Comparison of ENCODE assay signal across 16 cellular contexts in the genomic region with DNA sequence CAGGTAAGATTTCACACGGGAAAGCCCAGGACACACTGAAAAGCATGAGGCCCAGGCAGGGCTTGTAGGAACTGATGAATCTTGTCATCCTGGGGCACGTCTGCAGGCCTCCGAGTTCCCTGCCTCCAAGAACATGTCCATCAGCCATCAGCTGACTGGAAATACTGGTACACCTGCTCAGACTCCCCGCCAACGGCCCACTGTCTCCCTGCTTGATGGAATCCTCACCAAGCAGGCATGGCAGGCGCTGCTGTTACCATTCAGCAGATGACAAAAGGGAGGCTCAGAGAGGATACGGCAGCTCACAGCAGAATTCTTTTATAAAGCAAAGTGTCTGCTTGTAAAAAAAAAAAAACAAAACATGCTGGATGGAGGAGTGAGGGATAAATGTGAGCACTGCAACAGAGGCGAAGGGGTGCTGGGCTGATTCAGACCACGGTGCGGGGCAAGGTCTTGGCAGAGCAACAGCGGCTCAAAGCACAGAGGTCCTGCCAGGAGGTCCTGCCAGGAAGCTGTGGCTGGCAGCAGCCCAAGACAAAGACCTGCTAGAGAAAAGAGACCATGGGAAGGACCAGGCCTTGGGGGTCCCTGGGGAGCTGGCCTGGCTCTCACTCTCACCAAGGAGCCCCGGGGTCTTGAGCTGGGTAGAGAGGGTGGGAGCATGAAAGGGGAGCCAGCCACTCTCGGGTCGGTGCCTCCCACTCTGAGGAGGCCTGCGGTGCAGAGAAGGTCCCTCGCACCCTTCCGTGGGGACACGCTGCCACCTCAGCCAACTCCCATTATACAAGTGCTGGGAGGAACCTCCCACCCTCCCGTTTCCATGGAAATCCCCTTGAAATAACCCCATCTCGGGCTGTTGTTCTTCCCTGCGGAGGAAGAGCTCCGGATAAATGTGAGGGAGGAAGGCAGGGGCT. TPM values are rescaled to one million over a fixed set of nuclear protein-coding genes. Genes with fewer than 3 reads are reported as not detected.
DNase-seq lines count a peak whose midpoint lies in the region; ATAC-seq and TF ChIP-seq lines count a peak whose summit lies in the region.
"Had no signal": no experiment of that assay in that cellular context is flagged by ENCODE, and none has a peak within 500 bp of the region (broad histone marks: within the 10 kb centered on the region; RNA-seq: fewer than 3 reads in every experiment).

No MANE protein-coding gene starts in this region.

- H3K9me3 ChIP-seq in Peyer's patch: no peaks in the 10 kb centered on the region
- H3K9me3 ChIP-seq: MG63, pancreas, SK-N-SH had no signal

- H3K36me3 ChIP-seq in Peyer's patch: no peaks in the 10 kb centered on the region
- H3K36me3 ChIP-seq: MG63, pancreas, WERI-Rb-1 had no signal

- no peaks in the 10 kb centered on the region for H3K27me3 ChIP-seq in Peyer's patch
- H3K27me3 ChIP-seq: MG63 had no signal

- H3K4me1 Mint-ChIP-seq in activated CD8-positive, alpha-beta T cell treated with anti-CD3 and anti-CD28 coated beads, Interleukin-2, amount 10 ng/mL, durations not matched to agents 7 days and 5 days (ENCODE audit: low read depth): peaks cover 4% of the 10 kb centered on the region

- H3K4me3 Mint-ChIP-seq in activated CD8-positive, alpha-beta T cell treated with anti-CD3 and anti-CD28 coated beads, Interleukin-2, amount 10 ng/mL, durations not matched to agents 7 days and 5 days: no peak overlapping the region
- H3K4me3 Mint-ChIP-seq: activated CD8-positive, alpha-beta memory T cell treated with anti-CD3 and anti-CD28 coated beads, Interleukin-2, amount 10 ng/mL, durations not matched to agents 7 days and 5 days had no signal

- DNase-seq in C1 segment of cervical spinal cord (lab: John Stamatoyannopoulos, UW) (peak in 9 of 14 donors; percentile 27 to 64 (median 49)), Peyer's patch (peak in 2 of 3 donors; percentile 33 to 37), head of caudate nucleus (peak; percentile 50 to 93 (median 73)), nucleus accumbens (lab: John Stamatoyannopoulos, UW) (peak in 47 of 56 donors; percentile 16 to 87 (median 67)), SW480 (ENCODE audit: low spot score) (no peak)
- no peak for DNase-seq in activated CD8-positive, alpha-beta T cell treated with anti-CD3 and anti-CD28 coated beads, Interleukin-2, amount 10 ng/mL, durations not matched to agents 7 days and 5 days
- DNase-seq: activated CD8-positive, alpha-beta memory T cell treated with anti-CD3 and anti-CD28 coated beads, Interleukin-2, amount 10 ng/mL, durations not matched to agents 7 days and 5 days; mammary epithelial cell; MG63; NCI-H2171 treated with DMSO at 0.1 percent for 48 hours; SK-N-SH; WERI-Rb-1 had no signal

- no peak overlapping the region for H3K27ac ChIP-seq in Peyer's patch
- H3K27ac ChIP-seq: pancreas, WERI-Rb-1 had no signal

- H3K27me3 Mint-ChIP-seq in activated CD8-positive, alpha-beta T cell treated with anti-CD3 and anti-CD28 coated beads, Interleukin-2, amount 10 ng/mL, durations not matched to agents 7 days and 5 days (ENCODE audit: low read depth): peaks cover 2% of the 10 kb centered on the region

- CTCF ChIA-PET in activated CD8-positive, alpha-beta T cell treated with anti-CD3 and anti-CD28 coated beads, Interleukin-2, amount 10 ng/mL, durations not matched to agents 7 days and 5 days (lab: Charles Lee): no interaction called here

- H3K9me3 Mint-ChIP-seq in activated CD8-positive, alpha-beta T cell treated with anti-CD3 and anti-CD28 coated beads, Interleukin-2, amount 10 ng/mL, durations not matched to agents 7 days and 5 days (ENCODE audit: insufficient read depth): no peaks in the 10 kb centered on the region
- H3K9me3 Mint-ChIP-seq: activated naive CD4-positive, alpha-beta T cell treated with anti-CD3 and anti-CD28 coated beads, Interleukin-2, amount 50 U/mL, for 72 hours had no signal

- H3K4me3 ChIP-seq in Peyer's patch: no peak overlapping the region
- H3K4me3 ChIP-seq: MG63, pancreas had no signal

- intact Hi-C loops in head of caudate nucleus (cut with DNase I): no loop called here

- TF ChIP-seq POLR2A in Peyer's patch (IDR thresholded peaks at IDR 0.05): no peak

- POLR2A ChIA-PET in activated CD8-positive, alpha-beta T cell treated with anti-CD3 and anti-CD28 coated beads, Interleukin-2, amount 10 ng/mL, durations not matched to agents 7 days and 5 days (lab: Charles Lee): no interaction called here

- no peak overlapping the region for H3K27ac Mint-ChIP-seq in activated CD8-positive, alpha-beta T cell treated with anti-CD3 and anti-CD28 coated beads, Interleukin-2, amount 10 ng/mL, durations not matched to agents 7 days and 5 days
- H3K27ac Mint-ChIP-seq: activated CD8-positive, alpha-beta memory T cell treated with anti-CD3 and anti-CD28 coated beads, Interleukin-2, amount 10 ng/mL, durations not matched to agents 7 days and 5 days; activated naive CD4-positive, alpha-beta T cell treated with anti-CD3 and anti-CD28 coated beads, Interleukin-2, amount 50 U/mL, for 72 hours had no signal

- no peaks in the 10 kb centered on the region for H3K36me3 Mint-ChIP-seq in activated CD8-positive, alpha-beta T cell treated with anti-CD3 and anti-CD28 coated beads, Interleukin-2, amount 10 ng/mL, durations not matched to agents 7 days and 5 days (ENCODE audit: low read depth)
- H3K36me3 Mint-ChIP-seq: activated CD8-positive, alpha-beta memory T cell treated with anti-CD3 and anti-CD28 coated beads, Interleukin-2, amount 10 ng/mL, durations not matched to agents 7 days and 5 days; activated naive CD4-positive, alpha-beta T cell treated with anti-CD3 and anti-CD28 coated beads, Interleukin-2, amount 50 U/mL, for 72 hours had no signal

- TF ChIP-seq CTCF in Peyer's patch (IDR thresholded peaks at IDR 0.05): no peak

- no peaks in the 10 kb centered on the region for H3K4me1 ChIP-seq in Peyer's patch
- H3K4me1 ChIP-seq: pancreas had no signal

- ATAC-seq in GM21528 (IDR thresholded peaks at IDR 0.05; ENCODE audit: low FRiP score, unreplicated experiment) (no peak), HG02763 (IDR thresholded peaks at IDR 0.05; ENCODE audit: unreplicated experiment) (no peak)
- no peak for ATAC-seq in activated CD8-positive, alpha-beta T cell treated with anti-CD3 and anti-CD28 coated beads, Interleukin-2, amount 10 ng/mL, durations not matched to agents 7 days and 5 days
- ATAC-seq: activated CD8-positive, alpha-beta memory T cell treated with anti-CD3 and anti-CD28 coated beads, Interleukin-2, amount 10 ng/mL, durations not matched to agents 7 days and 5 days; activated naive CD4-positive, alpha-beta T cell treated with anti-CD3 and anti-CD28 coated beads, Interleukin-2, amount 50 U/mL, for 72 hours had no signal

RNA-seq across cellular contexts. Expression of a gene that starts 25.6 kb away (rescaled TPM):
- total RNA-seq in Peyer's patch: 1 to 10 TPM in 1 of 4 donors, under 1 TPM in 1, not detected in 2; 0.27 to 4.1 TPM
- total RNA-seq in activated CD8-positive, alpha-beta T cell treated with anti-CD3 and anti-CD28 coated beads, Interleukin-2, amount 10 ng/mL, durations not matched to agents 7 days and 5 days: not detected
- total RNA-seq: activated CD8-positive, alpha-beta memory T cell treated with anti-CD3 and anti-CD28 coated beads, Interleukin-2, amount 10 ng/mL, durations not matched to agents 7 days and 5 days; activated naive CD4-positive, alpha-beta T cell treated with anti-CD3 and anti-CD28 coated beads, Interleukin-2, amount 50 U/mL, for 72 hours had no signal

Comparison
In these comparisons a context has a peak if more than half of its experiments do, and no peak if none do; other contexts are left out.
1. DNase-seq: peak in C1 segment of cervical spinal cord (9 of 14), Peyer's patch (2 of 3), head of caudate nucleus (42 of 42) and nucleus accumbens (47 of 56); none in SW480 (single experiment) and activated CD8-positive, alpha-beta T cell treated with anti-CD3 and anti-CD28 coated beads, Interleukin-2, amount 10 ng/mL, durations not matched to agents 7 days and 5 days (single experiment).